Comparison of ENCODE assay signal across 8 cellular contexts in the genomic region with DNA sequence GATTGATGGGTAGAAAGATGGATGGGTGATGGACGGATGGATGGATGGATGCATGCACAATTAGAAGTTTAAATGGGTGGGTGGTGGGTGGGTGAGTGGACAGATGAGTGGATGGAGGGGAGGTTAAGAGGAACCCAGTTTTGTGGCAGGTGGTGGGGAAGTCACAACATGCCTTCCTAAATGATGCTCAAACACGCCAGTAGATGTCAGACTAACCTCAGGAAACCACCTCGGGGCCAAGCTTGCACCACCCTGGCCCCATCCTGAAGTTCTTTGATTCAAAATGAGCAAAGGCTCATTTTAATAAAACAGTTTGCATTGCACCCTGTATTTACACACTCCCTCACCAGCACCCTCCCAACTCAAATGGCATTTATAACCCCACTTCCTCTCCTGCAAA.
DNase-seq lines count a peak whose midpoint lies in the region; ATAC-seq and TF ChIP-seq lines count a peak whose summit lies in the region.

No MANE protein-coding gene starts in this region.

- H3K9ac ChIP-seq in Loucy (ENCODE audit: low read depth, low read length, poor library complexity, severe bottlenecking) (no peak overlapping the region), parathyroid adenoma (no peak overlapping the region)

- no peaks in the 10 kb centered on the region for H3K9me3 Mint-ChIP-seq in activated naive CD4-positive, alpha-beta T cell treated with anti-CD3 and anti-CD28 coated beads, Interleukin-2, amount 10 ng/mL, durations not matched to agents 7 days and 5 days

- H3K4me1 ChIP-seq in Loucy (ENCODE audit: insufficient read depth, low read length, poor library complexity, severe bottlenecking) (no peaks in the 10 kb centered on the region), Peyer's patch (no peaks in the 10 kb centered on the region), parathyroid adenoma (no peaks in the 10 kb centered on the region)

- H4K20me1 ChIP-seq in Loucy (ENCODE audit: insufficient read depth, low read length, poor library complexity, severe bottlenecking), result no peaks in the 10 kb centered on the region

- ATAC-seq in HG03432 (IDR thresholded peaks at IDR 0.05; ENCODE audit: unreplicated experiment) (no peak), GM21515 (IDR thresholded peaks at IDR 0.05; ENCODE audit: unreplicated experiment) (no peak)

- peak; percentile 22 for DNase-seq in DMS53 treated with DMSO at 0.1 percent for 48 hours (lab: John Stamatoyannopoulos, UW; ENCODE audit: unreplicated experiment)
- peak in 2 of 3 donors; percentile 42 to 72 for DNase-seq in Peyer's patch
- DNase-seq in activated naive CD4-positive, alpha-beta T cell treated with anti-CD3 and anti-CD28 coated beads, Interleukin-2, amount 10 ng/mL, durations not matched to agents 7 days and 5 days, result peak; percentile 64
- peak; percentile 79 for DNase-seq in germinal center (ENCODE audit: low spot score)

- peak; percentile 72 for TF ChIP-seq CTCF in Loucy (conservative IDR thresholded peaks at IDR 0.05; ENCODE audit: low read length)
- peak in 4 of 6 experiments; percentile 51 to 68 (median 64) for TF ChIP-seq CTCF in Peyer's patch (IDR thresholded peaks at IDR 0.05)
- peak; percentile 48 for TF ChIP-seq CTCF in parathyroid adenoma (IDR thresholded peaks at IDR 0.05)

- no peaks in the 10 kb centered on the region for H3F3A ChIP-seq in Loucy (ENCODE audit: low read depth)

- no peak overlapping the region for H3K27ac ChIP-seq in Peyer's patch
- H3K27ac ChIP-seq in parathyroid adenoma, result no peak overlapping the region

- CTCF ChIA-PET in activated naive CD4-positive, alpha-beta T cell treated with anti-CD3 and anti-CD28 coated beads, Interleukin-2, amount 10 ng/mL, durations not matched to agents 7 days and 5 days (lab: Charles Lee), result interaction anchor here (1.0 to 1.9 kb wide), 3 partner anchors 10 to 265 kb away, joined by 3 to 8 read pairs (median 4); no protein-coding TSS in a partner anchor

- H3K4me3 Mint-ChIP-seq in activated naive CD4-positive, alpha-beta T cell treated with anti-CD3 and anti-CD28 coated beads, Interleukin-2, amount 10 ng/mL, durations not matched to agents 7 days and 5 days, result no peak overlapping the region

- H3K4me2 ChIP-seq in Loucy (ENCODE audit: low read depth, low read length, poor library complexity, severe bottlenecking), result peak overlapping the region; percentile 19
- no peak overlapping the region for H3K4me2 ChIP-seq in parathyroid adenoma (ENCODE audit: low read length)

- H3K4me3 ChIP-seq in Loucy (ENCODE audit: low read length, poor library complexity, severe bottlenecking) (no peak overlapping the region), Peyer's patch (no peak overlapping the region), parathyroid adenoma (ENCODE audit: low read depth, low read length) (no peak overlapping the region)

- H3K9me3 ChIP-seq in Loucy (ENCODE audit: insufficient read depth, low read depth, low read length) (no peaks in the 10 kb centered on the region), Peyer's patch (no peaks in the 10 kb centered on the region), parathyroid adenoma (ENCODE audit: control insufficient read depth, low read length) (no peaks in the 10 kb centered on the region)

- peaks cover 22% of the 10 kb centered on the region for H3K27me3 Mint-ChIP-seq in activated naive CD4-positive, alpha-beta T cell treated with anti-CD3 and anti-CD28 coated beads, Interleukin-2, amount 10 ng/mL, durations not matched to agents 7 days and 5 days

- H3K36me3 ChIP-seq in Loucy (ENCODE audit: insufficient read depth, low read length) (no peaks in the 10 kb centered on the region), Peyer's patch (no peaks in the 10 kb centered on the region), parathyroid adenoma (ENCODE audit: control insufficient read depth, insufficient read depth, low read length) (no peaks in the 10 kb centered on the region)

- no peaks in the 10 kb centered on the region for H3K36me3 Mint-ChIP-seq in activated naive CD4-positive, alpha-beta T cell treated with anti-CD3 and anti-CD28 coated beads, Interleukin-2, amount 10 ng/mL, durations not matched to agents 7 days and 5 days

- no peak for TF ChIP-seq POLR2A in Peyer's patch (IDR thresholded peaks at IDR 0.05)

- no peaks in the 10 kb centered on the region for H3K4me1 Mint-ChIP-seq in activated naive CD4-positive, alpha-beta T cell treated with anti-CD3 and anti-CD28 coated beads, Interleukin-2, amount 10 ng/mL, durations not matched to agents 7 days and 5 days

- H2AFZ ChIP-seq in Loucy (ENCODE audit: low read length) (0 out of 2 replicates have a peak overlapping the region, but pooled peaks have one; percentile 46), parathyroid adenoma (no peak overlapping the region)

- H3K79me2 ChIP-seq in Loucy (ENCODE audit: insufficient read depth, low read length) (no peaks in the 10 kb centered on the region), parathyroid adenoma (no peaks in the 10 kb centered on the region)

- no peaks in the 10 kb centered on the region for H3K9me2 ChIP-seq in Loucy (replicated peaks; ENCODE audit: low read depth, low read length)

- no peaks in the 10 kb centered on the region for H3K27me3 ChIP-seq in Loucy (ENCODE audit: insufficient read depth, low read length, poor library complexity, severe bottlenecking)
- no peaks in the 10 kb centered on the region for H3K27me3 ChIP-seq in Peyer's patch
- H3K27me3 ChIP-seq in parathyroid adenoma (ENCODE audit: control insufficient read depth, insufficient read depth, low read length), result no peaks in the 10 kb centered on the region

- H3K27ac Mint-ChIP-seq in activated naive CD4-positive, alpha-beta T cell treated with anti-CD3 and anti-CD28 coated beads, Interleukin-2, amount 10 ng/mL, durations not matched to agents 7 days and 5 days, result no peak overlapping the region

Comparison
In these comparisons a context has a peak if more than half of its experiments do, and no peak if none do; other contexts are left out.
1. DNase-seq: peak in every context shown above with its lines; median percentile 79 in germinal center; 64 in activated naive CD4-positive, alpha-beta T cell treated with anti-CD3 and anti-CD28 coated beads, Interleukin-2, amount 10 ng/mL, durations not matched to agents 7 days and 5 days; 57 in Peyer's patch; 22 in DMS53 treated with DMSO at 0.1 percent for 48 hours.